ENCODE assay signal across 12 cellular contexts in the genomic region with DNA sequence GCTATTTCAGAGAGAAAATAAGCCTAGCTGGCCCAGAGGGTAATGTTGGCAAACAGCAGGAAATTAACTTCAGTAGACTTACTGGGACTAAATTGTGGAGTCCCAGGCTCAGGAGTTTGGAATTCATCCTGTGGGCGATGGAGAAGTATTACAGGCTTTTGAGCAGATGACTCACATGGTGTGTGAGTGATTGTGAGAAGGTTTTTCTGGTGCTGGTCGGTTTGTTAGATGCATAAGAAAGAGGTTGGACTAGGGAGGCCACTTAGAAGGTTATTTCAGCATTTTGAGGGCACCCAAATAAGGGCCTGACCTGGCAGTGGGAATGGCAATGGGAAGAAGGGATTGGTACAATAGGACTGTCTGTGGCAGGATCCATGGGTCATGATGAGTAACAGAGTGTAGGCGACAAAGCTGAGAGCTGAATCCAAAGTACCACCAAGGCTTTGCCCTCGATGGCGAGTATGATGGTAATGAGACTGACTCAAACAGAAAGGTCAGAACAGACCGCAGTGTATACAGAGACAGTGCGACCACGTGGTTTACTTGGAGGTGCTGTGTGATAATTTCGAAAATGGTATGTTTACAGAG.
DNase-seq lines count a peak whose midpoint lies in the region; ATAC-seq and TF ChIP-seq lines count a peak whose summit lies in the region.
"Had no signal": no experiment of that assay in that cellular context is flagged by ENCODE, and none has a peak within 500 bp of the region (broad histone marks: within the 10 kb centered on the region; RNA-seq: fewer than 3 reads in every experiment).

No MANE protein-coding gene starts in this region.

- no peaks in the 10 kb centered on the region for H3K9me3 ChIP-seq in MM.1S (replicated peaks; ENCODE audit: insufficient read depth, low read length)
- H3K9me3 ChIP-seq: sigmoid colon, thoracic aorta had no signal

- H3K9ac ChIP-seq in MM.1S (ENCODE audit: low read length): no peak overlapping the region

- peaks cover 10% of the 10 kb centered on the region; the same call in 2 of the 3 replicates for H3K9me3 Mint-ChIP-seq in GM23338
- H3K9me3 Mint-ChIP-seq: activated T-cell treated with anti-CD3 and anti-CD28 coated beads, Interleukin-2, amount 50 U/mL, for 4 hours had no signal

- peak; percentile 95 for ATAC-seq in GM21723 (IDR thresholded peaks at IDR 0.05; ENCODE audit: unreplicated experiment)
- ATAC-seq in GM23338: no peak
- ATAC-seq in GM21515 (IDR thresholded peaks at IDR 0.05; ENCODE audit: unreplicated experiment): no peak

- TF ChIP-seq CTCF in RWPE1 (conservative IDR thresholded peaks at IDR 0.05; ENCODE audit: low read depth) (no peak), GM23338 (conservative IDR thresholded peaks at IDR 0.05; ENCODE audit: low read depth in 2 of 2) (no peak), MM.1S (IDR thresholded peaks at IDR 0.05; ENCODE audit: low read length) (no peak)

- H2AFZ ChIP-seq in GM23338 (no peak overlapping the region), MM.1S (ENCODE audit: low read length) (no peak overlapping the region)

- H4K20me1 ChIP-seq in GM23338 (replicated peaks; ENCODE audit: insufficient read depth) (no peaks in the 10 kb centered on the region; the same call in 1 of the 2 replicates), MM.1S (ENCODE audit: insufficient read depth, low read length) (no peaks in the 10 kb centered on the region)

- H3K9me2 ChIP-seq in GM23338 (ENCODE audit: insufficient read depth): no peaks in the 10 kb centered on the region
- no peaks in the 10 kb centered on the region for H3K9me2 ChIP-seq in MM.1S (replicated peaks; ENCODE audit: insufficient read depth, low read length)

- H3K27me3 ChIP-seq in GM23338 (ENCODE audit: insufficient read depth): no peaks in the 10 kb centered on the region
- H3K27me3 ChIP-seq in MM.1S (replicated peaks; ENCODE audit: insufficient read depth, low read length): no peaks in the 10 kb centered on the region
- H3K27me3 ChIP-seq: sigmoid colon had no signal

- H3K4me3 ChIP-seq in GM23338 (no peak overlapping the region), MM.1S (ENCODE audit: low read length) (no peak overlapping the region)
- H3K4me3 ChIP-seq: sigmoid colon, thoracic aorta had no signal

- H3K27ac Mint-ChIP-seq in GM23338: no peak overlapping the region

- no peak overlapping the region for H3K4me2 ChIP-seq in GM23338
- no peak overlapping the region for H3K4me2 ChIP-seq in MM.1S (ENCODE audit: low read depth, low read length)

- H3K4me3 Mint-ChIP-seq in GM23338: no peak overlapping the region
- H3K4me3 Mint-ChIP-seq: activated T-cell treated with anti-CD3 and anti-CD28 coated beads, Interleukin-2, amount 50 U/mL, for 4 hours had no signal

- H3K4me1 ChIP-seq in GM23338 (ENCODE audit: insufficient read depth) (no peaks in the 10 kb centered on the region), MM.1S (ENCODE audit: low read length) (no peaks in the 10 kb centered on the region)

- no peaks in the 10 kb centered on the region for H3K27me3 Mint-ChIP-seq in GM23338 (ENCODE audit: insufficient read depth, low read depth, poor library complexity)

- CTCF ChIA-PET in RWPE1 (lab: Yijun Ruan, JAX): interaction anchor here (0.9 to 1.9 kb wide), 2 partner anchors 67 to 70 kb away, joined by 3 to 8 read pairs; no protein-coding TSS in a partner anchor

- H3K27ac ChIP-seq in RWPE1 (peak overlapping the region; percentile 58; the same call in 1 of the 2 replicates), GM23338 (ENCODE audit: low read depth) (no peak overlapping the region), MM.1S (ENCODE audit: low read length) (no peak overlapping the region)
- H3K27ac ChIP-seq: thoracic aorta had no signal

- POLR2A ChIA-PET in RWPE1 (lab: Yijun Ruan, JAX; ENCODE audit: low non-redundant PET): no interaction called here

- H3K36me3 Mint-ChIP-seq in GM23338 (ENCODE audit: low read depth): peaks cover 17% of the 10 kb centered on the region

- H3F3A ChIP-seq in GM23338 (replicated peaks; ENCODE audit: low read depth): no peaks in the 10 kb centered on the region
- no peaks in the 10 kb centered on the region for H3F3A ChIP-seq in MM.1S (ENCODE audit: insufficient read depth, low read length)

- peaks cover 5% of the 10 kb centered on the region for H3K36me3 ChIP-seq in GM23338 (ENCODE audit: insufficient read depth)
- H3K36me3 ChIP-seq in MM.1S (replicated peaks; ENCODE audit: insufficient read depth, low read length): no peaks in the 10 kb centered on the region
- H3K36me3 ChIP-seq: thoracic aorta had no signal

- H3K79me2 ChIP-seq in GM23338 (replicated peaks; ENCODE audit: insufficient read depth) (no peaks in the 10 kb centered on the region), MM.1S (ENCODE audit: low read length) (no peaks in the 10 kb centered on the region)

- DNase-seq in EH (ENCODE audit: low read depth): peak; percentile 97
- peak; percentile 68 for DNase-seq in RWPE1 (ENCODE audit: low spot score)
- peak; percentile 85 for DNase-seq in hepatic stellate cell (ENCODE audit: low spot score)
- no peak for DNase-seq in GM23338 (ENCODE audit: low spot score)
- no peak for DNase-seq in NCI-H1105 (lab: John Stamatoyannopoulos, UW)
- no peak for DNase-seq in MM.1S
- DNase-seq: activated T-cell treated with anti-CD3 and anti-CD28 coated beads, Interleukin-2, amount 50 U/mL, for 4 hours; hippocampal formation; sigmoid colon had no signal

- H3K4me1 Mint-ChIP-seq in GM23338: no peaks in the 10 kb centered on the region

TF ChIP-seq in GM23338, 12 proteins besides CTCF, POLR2A, EP300 and RAD21 (continues in another document):
- TF ChIP-seq, protein P1, sequence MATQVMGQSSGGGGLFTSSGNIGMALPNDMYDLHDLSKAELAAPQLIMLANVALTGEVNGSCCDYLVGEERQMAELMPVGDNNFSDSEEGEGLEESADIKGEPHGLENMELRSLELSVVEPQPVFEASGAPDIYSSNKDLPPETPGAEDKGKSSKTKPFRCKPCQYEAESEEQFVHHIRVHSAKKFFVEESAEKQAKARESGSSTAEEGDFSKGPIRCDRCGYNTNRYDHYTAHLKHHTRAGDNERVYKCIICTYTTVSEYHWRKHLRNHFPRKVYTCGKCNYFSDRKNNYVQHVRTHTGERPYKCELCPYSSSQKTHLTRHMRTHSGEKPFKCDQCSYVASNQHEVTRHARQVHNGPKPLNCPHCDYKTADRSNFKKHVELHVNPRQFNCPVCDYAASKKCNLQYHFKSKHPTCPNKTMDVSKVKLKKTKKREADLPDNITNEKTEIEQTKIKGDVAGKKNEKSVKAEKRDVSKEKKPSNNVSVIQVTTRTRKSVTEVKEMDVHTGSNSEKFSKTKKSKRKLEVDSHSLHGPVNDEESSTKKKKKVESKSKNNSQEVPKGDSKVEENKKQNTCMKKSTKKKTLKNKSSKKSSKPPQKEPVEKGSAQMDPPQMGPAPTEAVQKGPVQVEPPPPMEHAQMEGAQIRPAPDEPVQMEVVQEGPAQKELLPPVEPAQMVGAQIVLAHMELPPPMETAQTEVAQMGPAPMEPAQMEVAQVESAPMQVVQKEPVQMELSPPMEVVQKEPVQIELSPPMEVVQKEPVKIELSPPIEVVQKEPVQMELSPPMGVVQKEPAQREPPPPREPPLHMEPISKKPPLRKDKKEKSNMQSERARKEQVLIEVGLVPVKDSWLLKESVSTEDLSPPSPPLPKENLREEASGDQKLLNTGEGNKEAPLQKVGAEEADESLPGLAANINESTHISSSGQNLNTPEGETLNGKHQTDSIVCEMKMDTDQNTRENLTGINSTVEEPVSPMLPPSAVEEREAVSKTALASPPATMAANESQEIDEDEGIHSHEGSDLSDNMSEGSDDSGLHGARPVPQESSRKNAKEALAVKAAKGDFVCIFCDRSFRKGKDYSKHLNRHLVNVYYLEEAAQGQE (IDR thresholded peaks at IDR 0.05; ENCODE audit: unreplicated experiment): no peak
- TF ChIP-seq STAT1 (IDR thresholded peaks at IDR 0.05; ENCODE audit: unreplicated experiment) (no peak), ZNF331 (CRISPR knock-in tag; IDR thresholded peaks at IDR 0.05; ENCODE audit: low read depth) (no peak), JUNB (IDR thresholded peaks at IDR 0.05; ENCODE audit: unreplicated experiment) (no peak), EZH2phosphoT487 (IDR thresholded peaks at IDR 0.05; ENCODE audit: unreplicated experiment) (no peak), ZNF114 (CRISPR knock-in tag; IDR thresholded peaks at IDR 0.05) (no peak), CREB1 (CRISPR knock-in tag; IDR thresholded peaks at IDR 0.05; ENCODE audit: low read depth) (no peak), NANOG (IDR thresholded peaks at IDR 0.05; ENCODE audit: borderline replicate concordance) (no peak), EZH2 (IDR thresholded peaks at IDR 0.05; ENCODE audit: low read depth, unreplicated experiment) (no peak)
- TF ChIP-seq, protein P2, sequence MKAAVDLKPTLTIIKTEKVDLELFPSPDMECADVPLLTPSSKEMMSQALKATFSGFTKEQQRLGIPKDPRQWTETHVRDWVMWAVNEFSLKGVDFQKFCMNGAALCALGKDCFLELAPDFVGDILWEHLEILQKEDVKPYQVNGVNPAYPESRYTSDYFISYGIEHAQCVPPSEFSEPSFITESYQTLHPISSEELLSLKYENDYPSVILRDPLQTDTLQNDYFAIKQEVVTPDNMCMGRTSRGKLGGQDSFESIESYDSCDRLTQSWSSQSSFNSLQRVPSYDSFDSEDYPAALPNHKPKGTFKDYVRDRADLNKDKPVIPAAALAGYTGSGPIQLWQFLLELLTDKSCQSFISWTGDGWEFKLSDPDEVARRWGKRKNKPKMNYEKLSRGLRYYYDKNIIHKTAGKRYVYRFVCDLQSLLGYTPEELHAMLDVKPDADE (IDR thresholded peaks at IDR 0.05): no peak

Comparison
In these comparisons a context has a peak if more than half of its experiments do, and no peak if none do; other contexts are left out.
1. DNase-seq: peak in EH (single experiment), RWPE1 (single experiment) and hepatic stellate cell (single experiment); none in GM23338 (single experiment), NCI-H1105 (single experiment) and MM.1S (single experiment).